Comparison of ENCODE assay signal across 13 cellular contexts in the genomic region with DNA sequence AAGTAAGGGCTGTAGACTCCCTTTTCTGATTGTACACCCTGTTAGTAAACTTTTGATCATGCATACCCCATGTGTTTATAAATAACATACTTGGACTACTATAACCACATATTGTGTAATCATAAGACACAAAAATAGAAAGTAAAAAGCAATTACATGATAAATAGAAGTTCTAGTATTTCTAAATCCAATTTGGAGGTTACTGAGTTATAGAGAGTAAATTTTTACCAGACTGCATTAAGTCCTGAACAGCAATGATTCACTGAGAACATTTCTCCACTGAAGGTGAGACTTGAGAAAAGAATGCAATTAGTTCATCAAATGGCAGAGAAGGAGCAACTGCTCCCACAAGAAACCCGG. TPM values are rescaled to one million over a fixed set of nuclear protein-coding genes. Genes with fewer than 3 reads are reported as not detected.
A peak's percentile ranks its signal among the peaks of the same experiment; 100 is the strongest.
DNase-seq lines count a peak whose midpoint lies in the region; ATAC-seq and TF ChIP-seq lines count a peak whose summit lies in the region.
"Had no signal": no experiment of that assay in that cellular context is flagged by ENCODE, and none has a peak within 500 bp of the region (broad histone marks: within the 10 kb centered on the region; RNA-seq: fewer than 3 reads in every experiment).

No MANE protein-coding gene starts in this region.

- no peak overlapping the region for H3K23ac ChIP-seq in mesenchymal stem cell (ENCODE audit: low read length in 2 of 2)

- no peak overlapping the region for H4K8ac ChIP-seq in mesenchymal stem cell (ENCODE audit: low read length)

- H3K4ac ChIP-seq in mesenchymal stem cell (ENCODE audit: low read depth in 1 of 2, low read length in 2 of 2) = no peak overlapping the region

- CTCF ChIA-PET in AG04450 (lab: Charles Lee) = no interaction called here

- ATAC-seq in HG03571 (IDR thresholded peaks at IDR 0.05; ENCODE audit: unreplicated experiment) = no peak
- ATAC-seq in GM21381 (IDR thresholded peaks at IDR 0.05; ENCODE audit: unreplicated experiment) = no peak
- ATAC-seq: Right ventricle myocardium inferior had no signal

- no peak overlapping the region for H3K4me3 ChIP-seq in AG04450 (ENCODE audit: low read depth, low read length)
- H3K4me3 ChIP-seq in adrenal gland = no peak overlapping the region
- H3K4me3 ChIP-seq in mesenchymal stem cell (ENCODE audit: insufficient read depth in 1 of 2, low read depth in 1 of 2, low read length in 2 of 2) = peak overlapping the region in 1 of 2 experiments; percentile 9

- H3K4me2 ChIP-seq in mesenchymal stem cell (ENCODE audit: low read length, poor library complexity, severe bottlenecking) = no peak overlapping the region

- no peak overlapping the region for H2BK5ac ChIP-seq in mesenchymal stem cell (ENCODE audit: low read depth, low read length, poor library complexity, severe bottlenecking)

- H3K4me1 ChIP-seq in adrenal gland (replicated peaks in 1 of 2) (peaks cover 27 to 31% of the 10 kb centered on the region in 2 donors), mesenchymal stem cell (ENCODE audit: control insufficient read depth, insufficient read depth, low read depth, low read length) (peaks cover 4% of the 10 kb centered on the region)

- H2AK5ac ChIP-seq in mesenchymal stem cell (ENCODE audit: low read length, severe bottlenecking) = no peak overlapping the region

- H3K9ac ChIP-seq in mesenchymal stem cell (ENCODE audit: low read length) = peak overlapping the region; percentile 60

- H3K27ac ChIP-seq in AG04450 (ENCODE audit: low read depth, low read length) (peak overlapping the region; percentile 39), adrenal gland (peak overlapping the region in 4 of 5 donors; percentile 19 to 86 (median 54)), mesenchymal stem cell (ENCODE audit: low read length, poor library complexity, severe bottlenecking) (peak overlapping the region; percentile 69)

- no peak for TF ChIP-seq POLR2A in adrenal gland (IDR thresholded peaks at IDR 0.05)

- H3K27me3 ChIP-seq in AG04450 (ENCODE audit: control insufficient read depth, insufficient read depth, low read length) = no peaks in the 10 kb centered on the region
- H3K27me3 ChIP-seq in adrenal gland = no peaks in the 10 kb centered on the region
- H3K27me3 ChIP-seq in mesenchymal stem cell (ENCODE audit: control insufficient read depth in 1 of 2, insufficient read depth in 1 of 2, low read length in 2 of 2) = no peaks in the 10 kb centered on the region

- DNase-seq in AG04450 (ENCODE audit: low read depth, low spot score) (no peak), GM04504 (ENCODE audit: low read depth) (peak; percentile 19), adrenal gland (no peak), mesenchymal stem cell (peak; percentile 52), DMS 273 treated with DMSO at 0.1 percent for 48 hours (lab: John Stamatoyannopoulos, UW) (no peak), D341Med (ENCODE audit: low spot score) (no peak)
- DNase-seq: erythroblast, NCI-H510A treated with DMSO at 0.1 percent for 48 hours, occipital lobe had no signal

- intact Hi-C loops in adrenal gland (cut with DNase I) = no loop called here

- no peak overlapping the region for H3K18ac ChIP-seq in mesenchymal stem cell (ENCODE audit: low read depth in 1 of 2, low read length in 2 of 2)

- no peak overlapping the region for H3K14ac ChIP-seq in mesenchymal stem cell (ENCODE audit: low read length in 2 of 2)

- H4K91ac ChIP-seq in mesenchymal stem cell (ENCODE audit: low read length) = no peak overlapping the region

- no peak overlapping the region for H2BK15ac ChIP-seq in mesenchymal stem cell (ENCODE audit: low read depth, poor library complexity, severe bottlenecking)

- H3K36me3 ChIP-seq in adrenal gland (replicated peaks in 1 of 2) (peaks cover 0 to 34% of the 10 kb centered on the region in 2 donors), mesenchymal stem cell (ENCODE audit: control insufficient read depth in 1 of 2, insufficient read depth in 2 of 2, low read depth in 1 of 2, low read length in 2 of 2) (peaks cover 16 to 45% of the 10 kb centered on the region in 2 experiments)

- 43 to 57% (median 47%) methylated on average over 1 of the region's 1 CpG for WGBS in adrenal gland, 4 donors
- WGBS in mesenchymal stem cell = no CpG with 5 or more reads among the region's 1 CpG

- H2BK12ac ChIP-seq in mesenchymal stem cell (ENCODE audit: low read length in 2 of 2) = no peak overlapping the region

- POLR2A ChIA-PET in AG04450 (lab: Yijun Ruan, JAX) = no interaction called here

- no peak overlapping the region for H2BK120ac ChIP-seq in mesenchymal stem cell (ENCODE audit: low read depth, low read length)

- H3K9me3 ChIP-seq in AG04450 (ENCODE audit: control insufficient read depth, insufficient read depth, low read length) = no peaks in the 10 kb centered on the region
- no peaks in the 10 kb centered on the region for H3K9me3 ChIP-seq in adrenal gland (replicated peaks in 1 of 3)
- H3K9me3 ChIP-seq in mesenchymal stem cell (ENCODE audit: control insufficient read depth, low read length) = no peaks in the 10 kb centered on the region

- H2AFZ ChIP-seq in mesenchymal stem cell (ENCODE audit: low read depth, low read length) = no peak overlapping the region

- TF ChIP-seq CTCF in AG04450 (IDR thresholded peaks at IDR 0.05; ENCODE audit: low read depth, low read length) = no peak
- no peak for TF ChIP-seq CTCF in adrenal gland (IDR thresholded peaks at IDR 0.05)

- peaks cover 9% of the 10 kb centered on the region for H3K79me1 ChIP-seq in mesenchymal stem cell (replicated peaks; ENCODE audit: low read length, poor library complexity, severe bottlenecking)

RNA-seq across cellular contexts. Expression of gene TBKBP1, which starts 7.7 kb away (rescaled TPM):
- polyA plus RNA-seq in AG04450 (2011; rRNA removed) (4.8 and 5.5 TPM in 2 replicates), adrenal gland (10 to 100 TPM in 2 of 3 donors, 1 to 10 TPM in 1; 5.7 to 63.9 (median 18.6) TPM)
- 3.9 and 7.1 TPM in 2 replicates for polyA minus RNA-seq in AG04450 (2011; rRNA and poly(A)+ RNA removed)
- 10 to 100 TPM in 4 of 8 donors, 1 to 10 TPM in 4; 3.9 to 15.9 (median 11.5) TPM for total RNA-seq in adrenal gland
- polyA plus RNA-seq in mesenchymal stem cell (2013, experiment 1 of 2) = 11.9 TPM
- polyA plus RNA-seq in mesenchymal stem cell (2013, experiment 2 of 2) = 11.7 TPM

RNA-seq across cellular contexts. Expression of gene KPNB1, which starts 36.5 kb away (rescaled TPM):
- polyA plus RNA-seq in AG04450 (2011; rRNA removed) (207 and 212 TPM in 2 replicates), adrenal gland (100 to 1,000 TPM in 1 of 3 donors, 10 to 100 TPM in 2; 41.5 to 339 (median 45.3) TPM)
- polyA minus RNA-seq in AG04450 (2011; rRNA and poly(A)+ RNA removed) = 250 and 270 TPM in 2 replicates
- 100 to 1,000 TPM; 159 to 352 (median 252) TPM for total RNA-seq in adrenal gland
- polyA plus RNA-seq in mesenchymal stem cell (2013, experiment 1 of 2) = 228 TPM
- 191 TPM for polyA plus RNA-seq in mesenchymal stem cell (2013, experiment 2 of 2)

RNA-seq across cellular contexts. Expression of gene TBX21, which starts 46.8 kb away (rescaled TPM):
- polyA plus RNA-seq in AG04450 (2011; rRNA removed) (not detected in 2 replicates), adrenal gland (under 1 TPM; 0.18 to 0.48 (median 0.20) TPM)
- polyA minus RNA-seq in AG04450 (2011; rRNA and poly(A)+ RNA removed) = not detected in 2 replicates
- 1 to 10 TPM in 1 of 8 donors, under 1 TPM in 5, not detected in 2; 0.06 to 2.0 (median 0.56) TPM for total RNA-seq in adrenal gland
- polyA plus RNA-seq in mesenchymal stem cell (2013, experiment 1 of 2) = not detected
- not detected for polyA plus RNA-seq in mesenchymal stem cell (2013, experiment 2 of 2)
- total RNA-seq: occipital lobe had no signal
- polyA plus RNA-seq: keratinocyte had no signal

Comparison
In these comparisons a context has a peak if more than half of its experiments do, and no peak if none do; other contexts are left out.
1. DNase-seq: peak in GM04504 (single experiment) and mesenchymal stem cell (single experiment); none in AG04450 (single experiment), adrenal gland (0 of 7), DMS 273 treated with DMSO at 0.1 percent for 48 hours (single experiment) and D341Med (single experiment).
2. Peak in every context shown above with its lines, with median percentiles within 50 percentile points of each other: H3K27ac ChIP-seq.